Comparison of ENCODE assay signal across 18 cellular contexts in genomic region chr13:54852831-54853230, GRCh38.
"Had no signal": no experiment of that assay in that cellular context is flagged by ENCODE, and none has a peak within 500 bp of the region (broad histone marks: within the 10 kb centered on the region; RNA-seq: fewer than 3 reads in every experiment).

No MANE protein-coding gene starts in this region.

- H3K27me3 ChIP-seq: colonic mucosa, upper lobe of right lung had no signal

- H3K36me3 Mint-ChIP-seq: activated naive CD8-positive, alpha-beta T cell; naive thymus-derived CD8-positive, alpha-beta T cell; stimulated activated effector memory CD8-positive, alpha-beta T cell treated with anti-CD3 and anti-CD28 coated beads, Interleukin-12 subunit alpha, Interleukin-12 subunit beta, amount 100 ng/mL, for 72 hours had no signal

- DNase-seq: activated CD4-positive, alpha-beta T cell treated with anti-CD3 and anti-CD28 coated beads, Interleukin-2, amount 50 U/mL, for 1 hour; activated CD8-positive, alpha-beta memory T cell treated with anti-CD3 and anti-CD28 coated beads for 24 hours; activated gamma-delta T cell treated with Interleukin-2 at 50 U/mL for 16 hours; amniotic stem cell; caudate nucleus; colonic mucosa; foreskin melanocyte; head of caudate nucleus; kidney glomerular epithelial cell; mesenchymal stem cell; naive thymus-derived CD8-positive, alpha-beta T cell; stimulated activated CD4-positive, alpha-beta T cell treated with anti-CD3 and anti-CD28 coated beads, Interleukin-12 subunit alpha, Interleukin-12 subunit beta, amount 100 ng/mL, for 4 hours; upper lobe of right lung had no signal

- ATAC-seq: activated CD4-positive, CD25-positive, alpha-beta regulatory T cell treated with anti-CD3 and anti-CD28 coated beads, Interleukin-2, amount 50 U/mL, for 24 hours; naive thymus-derived CD8-positive, alpha-beta T cell; stimulated activated effector memory CD8-positive, alpha-beta T cell treated with anti-CD3 and anti-CD28 coated beads, Interleukin-12 subunit alpha, Interleukin-12 subunit beta, amount 100 ng/mL, for 72 hours; upper lobe of right lung had no signal

- H3K4me1 ChIP-seq: colonic mucosa, parathyroid adenoma, upper lobe of right lung had no signal

- H3K27ac Mint-ChIP-seq: activated naive CD8-positive, alpha-beta T cell; naive thymus-derived CD8-positive, alpha-beta T cell; stimulated activated effector memory CD8-positive, alpha-beta T cell treated with anti-CD3 and anti-CD28 coated beads, Interleukin-12 subunit alpha, Interleukin-12 subunit beta, amount 100 ng/mL, for 72 hours had no signal

- H3K4me1 Mint-ChIP-seq: naive thymus-derived CD8-positive, alpha-beta T cell; stimulated activated effector memory CD8-positive, alpha-beta T cell treated with anti-CD3 and anti-CD28 coated beads, Interleukin-12 subunit alpha, Interleukin-12 subunit beta, amount 100 ng/mL, for 72 hours had no signal

- H3K4me3 Mint-ChIP-seq: activated naive CD8-positive, alpha-beta T cell; naive thymus-derived CD8-positive, alpha-beta T cell; stimulated activated effector memory CD8-positive, alpha-beta T cell treated with anti-CD3 and anti-CD28 coated beads, Interleukin-12 subunit alpha, Interleukin-12 subunit beta, amount 100 ng/mL, for 72 hours had no signal

- H3K27ac ChIP-seq: colonic mucosa, parathyroid adenoma, thoracic aorta, upper lobe of right lung had no signal

- H3K27me3 Mint-ChIP-seq: activated naive CD8-positive, alpha-beta T cell; naive thymus-derived CD8-positive, alpha-beta T cell had no signal
